In the genomic region with DNA sequence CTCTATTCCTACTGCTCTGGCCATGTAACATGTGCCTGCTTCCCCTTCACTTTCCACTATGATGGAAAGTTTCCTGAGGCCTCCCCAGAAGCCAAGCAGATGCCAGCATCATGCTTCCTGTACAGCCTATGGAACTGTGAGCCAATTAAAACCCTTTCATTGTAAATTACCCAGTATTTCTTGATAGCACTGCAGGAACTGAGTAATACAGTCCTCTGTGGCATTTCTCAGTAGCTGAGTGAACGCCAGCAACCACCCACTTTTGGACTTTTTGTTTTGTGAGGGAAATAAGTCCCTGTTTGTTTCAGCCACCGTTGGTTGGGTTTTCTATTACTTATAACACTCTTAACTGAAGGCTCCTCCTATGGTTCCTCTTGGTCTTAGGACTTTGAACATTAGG, we compare ENCODE assay signal across 12 cellular contexts.
"Had no signal": no experiment of that assay in that cellular context is flagged by ENCODE, and none has a peak within 500 bp of the region (broad histone marks: within the 10 kb centered on the region; RNA-seq: fewer than 3 reads in every experiment).

No MANE protein-coding gene starts in this region.

- H3K9me3 ChIP-seq: thoracic aorta had no signal

- H3K4me3 ChIP-seq: thoracic aorta had no signal

- ATAC-seq: left ventricle myocardium superior had no signal

- H3K27ac ChIP-seq: parathyroid adenoma, thoracic aorta had no signal

- DNase-seq: activated CD8-positive, alpha-beta memory T cell treated with anti-CD3 and anti-CD28 coated beads, Interleukin-2, amount 50 U/mL, for 4 hours; activated gamma-delta T cell treated with Interleukin-2 at 50 U/mL for 16 hours; anterior cingulate cortex; cerebellar nuclear complex; dermis blood vessel endothelial cell; erythroblast; left ventricle myocardium superior; mesendoderm; retina; stimulated activated naive CD4-positive, alpha-beta T cell had no signal

- H3K4me1 ChIP-seq: parathyroid adenoma had no signal
